ENCODE assay signal across 8 cellular contexts in the genomic region with DNA sequence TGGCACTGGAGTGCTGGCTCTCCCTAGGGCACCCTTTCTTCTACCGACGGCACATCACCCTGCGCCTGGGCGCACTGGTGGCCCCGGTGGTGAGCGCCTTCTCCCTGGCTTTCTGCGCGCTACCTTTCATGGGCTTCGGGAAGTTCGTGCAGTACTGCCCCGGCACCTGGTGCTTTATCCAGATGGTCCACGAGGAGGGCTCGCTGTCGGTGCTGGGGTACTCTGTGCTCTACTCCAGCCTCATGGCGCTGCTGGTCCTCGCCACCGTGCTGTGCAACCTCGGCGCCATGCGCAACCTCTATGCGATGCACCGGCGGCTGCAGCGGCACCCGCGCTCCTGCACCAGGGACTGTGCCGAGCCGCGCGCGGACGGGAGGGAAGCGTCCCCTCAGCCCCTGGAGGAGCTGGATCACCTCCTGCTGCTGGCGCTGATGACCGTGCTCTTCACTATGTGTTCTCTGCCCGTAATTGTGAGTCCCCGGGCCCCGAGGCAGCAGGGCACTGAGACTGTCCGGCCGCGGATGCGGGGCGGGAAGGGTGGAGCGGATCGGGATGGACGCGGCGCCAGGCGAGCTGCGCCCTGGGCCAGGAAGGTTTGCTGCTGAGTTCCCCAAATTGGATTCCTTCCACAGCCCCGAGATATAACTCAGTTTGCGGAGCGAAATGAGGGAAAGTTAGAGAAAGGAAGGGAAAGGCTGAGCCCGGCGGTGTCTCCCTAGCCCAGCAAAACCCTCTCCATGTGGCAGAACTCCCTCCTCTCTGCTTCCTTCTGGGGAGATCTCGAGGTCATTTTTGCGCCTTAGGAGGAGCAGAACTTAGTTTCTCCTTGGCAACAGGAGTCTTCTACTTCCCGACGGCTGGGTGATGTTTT. TPM values are rescaled to one million over a fixed set of nuclear protein-coding genes. Genes with fewer than 3 reads are reported as not detected.
DNase-seq lines count a peak whose midpoint lies in the region; ATAC-seq and TF ChIP-seq lines count a peak whose summit lies in the region.

No MANE protein-coding gene starts in this region.

- H3K4me3 ChIP-seq in rectal smooth muscle tissue (ENCODE audit: low read length) = peak overlapping the region; percentile 82

- H3K27me3 ChIP-seq in foreskin keratinocyte (peaks cover 93% of the 10 kb centered on the region), rectal smooth muscle tissue (ENCODE audit: control insufficient read depth, insufficient read depth, low read length) (peaks cover 4% of the 10 kb centered on the region)

- no peak for TF ChIP-seq CTCF in foreskin keratinocyte (conservative IDR thresholded peaks at IDR 0.05)

- H3K27ac ChIP-seq in foreskin keratinocyte (no peak overlapping the region), rectal smooth muscle tissue (ENCODE audit: low read depth, low read length) (no peak overlapping the region)

- no peaks in the 10 kb centered on the region for H3K4me1 ChIP-seq in foreskin keratinocyte
- H3K4me1 ChIP-seq in rectal smooth muscle tissue (ENCODE audit: control insufficient read depth, insufficient read depth, low read length) = no peaks in the 10 kb centered on the region

- ATAC-seq in foreskin keratinocyte (peak; percentile 38), GM21723 (IDR thresholded peaks at IDR 0.05; ENCODE audit: unreplicated experiment) (no peak), HG02610 (IDR thresholded peaks at IDR 0.05; ENCODE audit: unreplicated experiment) (no peak)

- peak overlapping the region; percentile 49 for H3K9ac ChIP-seq in rectal smooth muscle tissue (ENCODE audit: low read length)

- no peaks in the 10 kb centered on the region for H3K36me3 ChIP-seq in rectal smooth muscle tissue (ENCODE audit: control insufficient read depth, insufficient read depth, low read length)

- peak; percentile 24 for DNase-seq in EL
- DNase-seq in activated CD8-positive, alpha-beta memory T cell treated with anti-CD3 and anti-CD28 coated beads for 24 hours = peak; percentile 74
- peak in 1 of 2 donors; percentile 18 for DNase-seq in foreskin keratinocyte
- DNase-seq in middle frontal gyrus (ENCODE audit: extremely low spot score, low spot score) = no peak
- no peak for DNase-seq in RPMI8226

RNA-seq across cellular contexts. Expression of gene PTGDR, which starts 0.9 kb away (rescaled TPM):
- total RNA-seq in foreskin keratinocyte = not detected in 2 replicates
- not detected in 2 replicates for polyA plus RNA-seq in foreskin keratinocyte

RNA-seq across cellular contexts. Expression of gene PTGER2, which starts 45.7 kb away (rescaled TPM):
- total RNA-seq in foreskin keratinocyte = 0.11 TPM in 1 of 2 replicates, not detected in the other
- 0.02 and 0.04 TPM in 2 replicates for polyA plus RNA-seq in foreskin keratinocyte

Comparison
In these comparisons a context has a peak if more than half of its experiments do, and no peak if none do; other contexts are left out.
1. DNase-seq: peak in EL (single experiment) and activated CD8-positive, alpha-beta memory T cell treated with anti-CD3 and anti-CD28 coated beads for 24 hours (single experiment); none in middle frontal gyrus (single experiment) and RPMI8226 (single experiment).